21 cellular contexts compared by ENCODE assay signal in genomic region chr14:50257728-50258127, GRCh38. TPM values are rescaled to one million over a fixed set of nuclear protein-coding genes. Genes with fewer than 3 reads are reported as not detected.
DNase-seq lines count a peak whose midpoint lies in the region; ATAC-seq and TF ChIP-seq lines count a peak whose summit lies in the region.
"Had no signal": no experiment of that assay in that cellular context is flagged by ENCODE, and none has a peak within 500 bp of the region (broad histone marks: within the 10 kb centered on the region; RNA-seq: fewer than 3 reads in every experiment).

No MANE protein-coding gene starts in this region.

- dilution Hi-C loops in mammary epithelial cell (cut with HindIII; ENCODE audit: low sequenced_read_pairs) = no loop called here

- H3K4me1 ChIP-seq in mammary epithelial cell (ENCODE audit: insufficient read depth, low read length) = no peaks in the 10 kb centered on the region
- H3K4me1 ChIP-seq: BLaER1 treated with 17β-estradiol and CSF1 and Interleukin-3, amounts not matched to agents 10 nM and 100 nM had no signal

- no peak for TF ChIP-seq CTCF in mammary epithelial cell (conservative IDR thresholded peaks at IDR 0.05 in 1 of 2, IDR thresholded peaks at IDR 0.05 in 1 of 2; ENCODE audit: extremely low read depth in 1 of 2, insufficient read depth in 1 of 2, low read depth in 1 of 2, low read length in 2 of 2)
- no peak for TF ChIP-seq CTCF in MCF 10A (IDR thresholded peaks at IDR 0.05; ENCODE audit: unreplicated experiment)

- no peak overlapping the region for H3K9ac ChIP-seq in mammary epithelial cell (ENCODE audit: insufficient read depth, low read length)
- H3K9ac ChIP-seq: BLaER1 treated with 17β-estradiol and CSF1 and Interleukin-3, amounts not matched to agents 10 nM and 100 nM had no signal

- intact Hi-C loops in mammary epithelial cell (cut with micrococcal nuclease) = no loop called here
- intact Hi-C loops in MCF 10A (cut with micrococcal nuclease) = no loop called here
- intact Hi-C loops in left colon (cut with DNase I, micrococcal nuclease) = no loop called here
- intact Hi-C loops in activated CD4-positive, alpha-beta memory T cell treated with anti-CD3 and anti-CD28 coated beads for 36 hours (cut with micrococcal nuclease) = no loop called here

- no peaks in the 10 kb centered on the region for H4K20me1 ChIP-seq in mammary epithelial cell (ENCODE audit: insufficient read depth, low read length)
- H4K20me1 ChIP-seq: BLaER1 treated with 17β-estradiol and CSF1 and Interleukin-3, amounts not matched to agents 10 nM and 100 nM had no signal

- no peak overlapping the region for H2AFZ ChIP-seq in mammary epithelial cell (ENCODE audit: low read depth, low read length)

- no peaks in the 10 kb centered on the region for H3K27me3 ChIP-seq in mammary epithelial cell (ENCODE audit: insufficient read depth, low read length)
- H3K27me3 ChIP-seq: BLaER1 treated with 17β-estradiol and CSF1 and Interleukin-3, amounts not matched to agents 10 nM and 100 nM had no signal

- no peaks in the 10 kb centered on the region for H3K27me3 Mint-ChIP-seq in MCF 10A (ENCODE audit: insufficient read depth, unreplicated experiment)
- H3K27me3 Mint-ChIP-seq in activated T-helper 17 cell treated with anti-CD3 and anti-CD28 coated beads, Interleukin-2, amount 50 U/mL, for 72 hours = no peaks in the 10 kb centered on the region
- H3K27me3 Mint-ChIP-seq in activated CD4-positive, alpha-beta memory T cell treated with anti-CD3 and anti-CD28 coated beads for 36 hours = no peaks in the 10 kb centered on the region
- H3K27me3 Mint-ChIP-seq: CD4-positive, alpha-beta T cell had no signal

- H3K4me1 Mint-ChIP-seq in MCF 10A (ENCODE audit: insufficient read depth, unreplicated experiment) = no peaks in the 10 kb centered on the region
- H3K4me1 Mint-ChIP-seq in activated T-helper 17 cell treated with anti-CD3 and anti-CD28 coated beads, Interleukin-2, amount 50 U/mL, for 72 hours = no peaks in the 10 kb centered on the region
- peaks cover 2% of the 10 kb centered on the region for H3K4me1 Mint-ChIP-seq in activated CD4-positive, alpha-beta memory T cell treated with anti-CD3 and anti-CD28 coated beads for 36 hours (ENCODE audit: low read depth)

- CTCF ChIA-PET in mammary epithelial cell (lab: Charles Lee; ENCODE audit: low non-redundant PET) = no interaction called here
- CTCF ChIA-PET in MCF 10A (lab: Yijun Ruan, JAX) = interaction anchor here (0.6 kb wide), 1 partner anchor 46 kb away, joined by 3 read pairs; no protein-coding TSS in a partner anchor
- CTCF ChIA-PET in activated CD4-positive, alpha-beta memory T cell treated with anti-CD3 and anti-CD28 coated beads for 36 hours (lab: Charles Lee) = interaction anchor here (0.5 to 0.7 kb wide), 2 partner anchors 17 to 847 kb away, joined by 3 to 4 read pairs; no protein-coding TSS in a partner anchor

- no peak overlapping the region for H3K4me3 Mint-ChIP-seq in MCF 10A (ENCODE audit: unreplicated experiment)
- no peak overlapping the region for H3K4me3 Mint-ChIP-seq in activated T-helper 17 cell treated with anti-CD3 and anti-CD28 coated beads, Interleukin-2, amount 50 U/mL, for 72 hours
- no peak overlapping the region for H3K4me3 Mint-ChIP-seq in activated CD4-positive, alpha-beta memory T cell treated with anti-CD3 and anti-CD28 coated beads for 36 hours
- H3K4me3 Mint-ChIP-seq: CD4-positive, alpha-beta T cell; HFFc6 had no signal

- ATAC-seq in activated T-helper 17 cell treated with anti-CD3 and anti-CD28 coated beads, Interleukin-2, amount 50 U/mL, for 72 hours (replicated peaks) = no peak
- ATAC-seq in left colon (peak; percentile 71), HG02852 (IDR thresholded peaks at IDR 0.05; ENCODE audit: unreplicated experiment) (no peak)
- ATAC-seq: Panc1 had no signal

- H3K9me3 Mint-ChIP-seq in MCF 10A (ENCODE audit: unreplicated experiment) = no peaks in the 10 kb centered on the region
- no peaks in the 10 kb centered on the region for H3K9me3 Mint-ChIP-seq in activated T-helper 17 cell treated with anti-CD3 and anti-CD28 coated beads, Interleukin-2, amount 50 U/mL, for 72 hours
- no peaks in the 10 kb centered on the region for H3K9me3 Mint-ChIP-seq in activated CD4-positive, alpha-beta memory T cell treated with anti-CD3 and anti-CD28 coated beads for 36 hours
- H3K9me3 Mint-ChIP-seq: CD4-positive, alpha-beta T cell; HFFc6 had no signal

- POLR2A ChIA-PET in MCF 10A (lab: Yijun Ruan, JAX) = no interaction called here
- POLR2A ChIA-PET in activated CD4-positive, alpha-beta memory T cell treated with anti-CD3 and anti-CD28 coated beads for 36 hours (lab: Charles Lee) = no interaction called here

- no peaks in the 10 kb centered on the region for H3K36me3 ChIP-seq in mammary epithelial cell (ENCODE audit: insufficient read depth, low read length)

- no peak overlapping the region for H3K27ac ChIP-seq in mammary epithelial cell (ENCODE audit: insufficient read depth, low read depth, low read length)
- H3K27ac ChIP-seq: BLaER1 treated with 17β-estradiol and CSF1 and Interleukin-3, amounts not matched to agents 10 nM and 100 nM; RWPE1 had no signal

- peaks cover 6% of the 10 kb centered on the region for H3K36me3 Mint-ChIP-seq in MCF 10A (ENCODE audit: insufficient read depth, unreplicated experiment)
- peaks cover 12% of the 10 kb centered on the region for H3K36me3 Mint-ChIP-seq in activated T-helper 17 cell treated with anti-CD3 and anti-CD28 coated beads, Interleukin-2, amount 50 U/mL, for 72 hours (ENCODE audit: low read depth)
- H3K36me3 Mint-ChIP-seq in activated CD4-positive, alpha-beta memory T cell treated with anti-CD3 and anti-CD28 coated beads for 36 hours = peaks cover 9% of the 10 kb centered on the region

- no peaks in the 10 kb centered on the region for H3K79me2 ChIP-seq in mammary epithelial cell (ENCODE audit: insufficient read depth, low read length)

- no TSS peak for BruUV-seq in mammary epithelial cell (replicated peaks; lab: Mats Ljungman, UMichigan)
- BruUV-seq in MCF 10A (replicated peaks; lab: Mats Ljungman, UMichigan) = no TSS peak

- DNase-seq in mammary epithelial cell (peak; percentile 28), MCF 10A (ENCODE audit: unreplicated experiment) (no peak), left colon (no peak), DMS53 treated with DMSO at 0.1 percent for 48 hours (lab: John Stamatoyannopoulos, UW; ENCODE audit: unreplicated experiment) (no peak)
- DNase-seq in activated CD4-positive, alpha-beta memory T cell treated with anti-CD3 and anti-CD28 coated beads for 36 hours = no peak
- DNase-seq: AML-193; CD4-positive, alpha-beta T cell; GOT3; HFFc6; KG1; MM.1S; NCI-H2081; NCI-H2227 treated with DMSO at 0.1 percent for 48 hours; NCI-H69; SHP77 treated with DMSO at 0.1 percent for 48 hours had no signal

- H3K4me2 ChIP-seq in mammary epithelial cell (ENCODE audit: insufficient read depth, low read depth, low read length) = no peak overlapping the region
- H3K4me2 ChIP-seq: BLaER1 treated with 17β-estradiol and CSF1 and Interleukin-3, amounts not matched to agents 10 nM and 100 nM had no signal

- in situ Hi-C loops in mammary epithelial cell (cut with MboI; ENCODE audit: low sequenced_read_pairs in 2 of 2) = no loop called here

- no peak overlapping the region for H3K27ac Mint-ChIP-seq in MCF 10A (ENCODE audit: low read depth, unreplicated experiment)
- peak overlapping the region; percentile 9 for H3K27ac Mint-ChIP-seq in activated T-helper 17 cell treated with anti-CD3 and anti-CD28 coated beads, Interleukin-2, amount 50 U/mL, for 72 hours
- no peak overlapping the region for H3K27ac Mint-ChIP-seq in activated CD4-positive, alpha-beta memory T cell treated with anti-CD3 and anti-CD28 coated beads for 36 hours
- H3K27ac Mint-ChIP-seq: CD4-positive, alpha-beta T cell; HFFc6 had no signal

- no peak overlapping the region for H3K4me3 ChIP-seq in mammary epithelial cell (replicated peaks in 1 of 3; ENCODE audit: insufficient read depth in 1 of 3, low read depth in 2 of 3, low read length in 3 of 3)
- H3K4me3 ChIP-seq: BLaER1 treated with 17β-estradiol and CSF1 and Interleukin-3, amounts not matched to agents 10 nM and 100 nM; HAP-1 had no signal

- WGBS in mammary epithelial cell (ENCODE audit: low coverage, missing lambda C conversion rate) = 86% methylated on average over 1 of the region's 2 CpGs

- H3K9me3 ChIP-seq in mammary epithelial cell (replicated peaks; ENCODE audit: insufficient read depth, low read length) = no peaks in the 10 kb centered on the region
- H3K9me3 ChIP-seq: HAP-1 had no signal

RNA-seq across cellular contexts. Expression of gene SOS2, which starts 26.4 kb away (rescaled TPM):
- total RNA-seq in mammary epithelial cell (10 to 100 TPM; 19.6 to 35.2 TPM), MCF 10A (2022) (19.0 and 21.5 TPM in 2 replicates), left colon (10 to 100 TPM; 34.2 to 50.3 TPM)
- 6.3 TPM for polyA plus RNA-seq in mammary epithelial cell
- polyA minus RNA-seq in mammary epithelial cell = 8.7 TPM
- total RNA-seq in activated T-helper 17 cell treated with anti-CD3 and anti-CD28 coated beads, Interleukin-2, amount 50 U/mL, for 72 hours = 10 to 100 TPM; 16.4 to 37.6 TPM
- 10 to 100 TPM; 19.6 to 20.9 TPM for total RNA-seq in activated CD4-positive, alpha-beta memory T cell treated with anti-CD3 and anti-CD28 coated beads for 36 hours

RNA-seq across cellular contexts. Expression of gene L2HGDH, which starts 54.3 kb away (rescaled TPM):
- total RNA-seq in mammary epithelial cell (1 to 10 TPM; 5.2 to 9.4 TPM), MCF 10A (2022) (7.9 TPM in 2 replicates), left colon (1 to 10 TPM; 9.0 to 9.4 TPM)
- 5.2 TPM for polyA plus RNA-seq in mammary epithelial cell
- polyA minus RNA-seq in mammary epithelial cell = 11.2 TPM
- 10 to 100 TPM; 13.0 to 14.1 TPM for total RNA-seq in activated T-helper 17 cell treated with anti-CD3 and anti-CD28 coated beads, Interleukin-2, amount 50 U/mL, for 72 hours
- total RNA-seq in activated CD4-positive, alpha-beta memory T cell treated with anti-CD3 and anti-CD28 coated beads for 36 hours = 10 to 100 TPM; 15.0 to 15.2 TPM

RNA-seq across cellular contexts. Expression of gene DMAC2L, which starts 54.4 kb away (rescaled TPM):
- total RNA-seq in mammary epithelial cell = 10 to 100 TPM in 1 of 2 donors, 1 to 10 TPM in 1; 8.7 to 12.9 TPM
- 13.1 TPM for polyA plus RNA-seq in mammary epithelial cell
- 0.21 TPM for polyA minus RNA-seq in mammary epithelial cell
- 16.3 and 17.6 TPM in 2 replicates for total RNA-seq in MCF 10A (2022)
- 10 to 100 TPM; 11.8 to 13.2 TPM for total RNA-seq in activated T-helper 17 cell treated with anti-CD3 and anti-CD28 coated beads, Interleukin-2, amount 50 U/mL, for 72 hours
- 10 to 100 TPM; 21.0 to 24.7 TPM for total RNA-seq in left colon
- 10 to 100 TPM; 13.4 to 13.9 TPM for total RNA-seq in activated CD4-positive, alpha-beta memory T cell treated with anti-CD3 and anti-CD28 coated beads for 36 hours
